25 cellular contexts compared by ENCODE assay signal in the genomic region with DNA sequence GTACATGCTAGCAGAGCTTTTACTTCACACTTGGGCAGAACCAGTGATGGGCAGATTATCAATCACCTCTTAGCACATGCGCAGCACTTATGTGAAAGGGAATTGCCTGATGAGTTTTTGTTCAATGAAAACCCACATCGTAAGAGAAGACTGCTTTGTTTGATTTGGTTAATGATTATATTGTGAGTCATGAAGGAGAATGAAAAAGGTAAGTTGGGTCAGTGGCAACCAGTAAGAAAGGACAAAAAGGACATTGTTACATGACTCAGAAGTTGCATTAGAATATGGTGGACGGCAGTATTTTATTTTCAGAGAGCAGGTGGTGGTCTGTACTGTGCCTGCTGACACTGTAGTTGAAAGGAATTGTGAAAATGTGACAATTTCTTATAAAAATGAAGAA.
A peak's percentile ranks its signal among the peaks of the same experiment; 100 is the strongest.
DNase-seq lines count a peak whose midpoint lies in the region; ATAC-seq and TF ChIP-seq lines count a peak whose summit lies in the region.
"Had no signal": no experiment of that assay in that cellular context is flagged by ENCODE, and none has a peak within 500 bp of the region (broad histone marks: within the 10 kb centered on the region; RNA-seq: fewer than 3 reads in every experiment).

No MANE protein-coding gene starts in this region.

- no peaks in the 10 kb centered on the region for H3K79me2 ChIP-seq in PC-3 (ENCODE audit: low read length)

- ATAC-seq in PC-3 (peak; percentile 66; the same call in 1 of the 2 replicates), mucosa of descending colon (peak; percentile 91), GM21786 (IDR thresholded peaks at IDR 0.05; ENCODE audit: unreplicated experiment) (no peak), HG03108 (IDR thresholded peaks at IDR 0.05; ENCODE audit: unreplicated experiment) (no peak), psoas muscle (no peak)
- ATAC-seq in stimulated activated effector memory CD8-positive, alpha-beta T cell treated with anti-CD3 and anti-CD28 coated beads, Interleukin-12 subunit alpha, Interleukin-12 subunit beta, amount 100 ng/mL, for 72 hours = no peak
- ATAC-seq: heart right ventricle had no signal

- H3K36me3 ChIP-seq in PC-3 (ENCODE audit: low read depth, low read length) = no peaks in the 10 kb centered on the region
- H3K36me3 ChIP-seq in mucosa of descending colon (ENCODE audit: low read depth) = no peaks in the 10 kb centered on the region
- no peaks in the 10 kb centered on the region for H3K36me3 ChIP-seq in psoas muscle (ENCODE audit: insufficient read depth in 1 of 2, low read depth in 1 of 2)
- H3K36me3 ChIP-seq: heart right ventricle, suprapubic skin had no signal

- 89 to 95% (median 92%) methylated on average over 3 of the region's 3 CpGs for WGBS in psoas muscle, 3 donors

- H3F3A ChIP-seq in PC-3 (ENCODE audit: low read length, unreplicated experiment) = no peaks in the 10 kb centered on the region

- no peak overlapping the region for H3K27ac Mint-ChIP-seq in stimulated activated effector memory CD8-positive, alpha-beta T cell treated with anti-CD3 and anti-CD28 coated beads, Interleukin-12 subunit alpha, Interleukin-12 subunit beta, amount 100 ng/mL, for 72 hours
- H3K27ac Mint-ChIP-seq: HFFc6 had no signal

- H3K9ac ChIP-seq in PC-3 (ENCODE audit: low read length) = no peak overlapping the region

- H3K9me3 Mint-ChIP-seq in stimulated activated effector memory CD8-positive, alpha-beta T cell treated with anti-CD3 and anti-CD28 coated beads, Interleukin-12 subunit alpha, Interleukin-12 subunit beta, amount 100 ng/mL, for 72 hours = peaks cover 3% of the 10 kb centered on the region
- H3K9me3 Mint-ChIP-seq: HFFc6 had no signal

- intact Hi-C loops in PC-3 (cut with micrococcal nuclease) = no loop called here
- intact Hi-C loops in mucosa of descending colon (cut with DNase I, micrococcal nuclease) = no loop called here
- intact Hi-C loops in psoas muscle (cut with DNase I) = no loop called here

- CTCF ChIA-PET in PC-3 (lab: Charles Lee) = no interaction called here

- POLR2A ChIA-PET in PC-3 (lab: Charles Lee; ENCODE audit: unreplicated experiment) = no interaction called here

- peak overlapping the region; percentile 68 for H3K27ac ChIP-seq in PC-3 (ENCODE audit: low read length)
- H3K27ac ChIP-seq in psoas muscle = no peak overlapping the region
- H3K27ac ChIP-seq: heart right ventricle, suprapubic skin, VCaP had no signal

- no TSS peak for BruUV-seq in PC-3 (replicated peaks; lab: Mats Ljungman, UMichigan)

- in situ Hi-C loops in Caki2 (cut with HindIII; ENCODE audit: low pct_unique_long_range_greater_than_20kb, low sequenced_read_pairs) = no loop called here

- peak overlapping the region; percentile 53 for H3K4me2 ChIP-seq in PC-3 (ENCODE audit: low read length)
- H3K4me2 ChIP-seq: smooth muscle cell had no signal

- DNase-seq in Caki2 (ENCODE audit: low read depth) (peak; percentile 81), PC-3 (peak; percentile 69), epithelial cell of proximal tubule (ENCODE audit: low read depth) (peak; percentile 85), mucosa of descending colon (no peak), psoas muscle (no peak)
- no peak for DNase-seq in stimulated activated effector memory CD8-positive, alpha-beta T cell treated with anti-CD3 and anti-CD28 coated beads, Interleukin-12 subunit alpha, Interleukin-12 subunit beta, amount 100 ng/mL, for 72 hours (ENCODE audit: low spot score in 2 of 2)
- DNase-seq: activated CD4-positive, alpha-beta T cell treated with anti-CD3 and anti-CD28 coated beads, Interleukin-2, amount 50 U/mL, for 48 hours; CD8-positive, alpha-beta memory T cell; central memory CD4-positive, alpha-beta T cell; effector CD4-positive, alpha-beta T cell; heart right ventricle; HFFc6; islet precursor cell; NCI-H1092 treated with DMSO at 0.1 percent for 48 hours; NCI-H2107; NCI-H82; RPMI8226; stimulated activated CD4-positive, alpha-beta T cell treated with anti-CD3 and anti-CD28 coated beads, Interleukin-4, amount 100 ng/mL, for 4 hours; stimulated activated CD8-positive, alpha-beta memory T cell treated with anti-CD3 and anti-CD28 coated beads, Interleukin-4, amount 100 ng/mL, for 48 hours; T-helper 1 cell had no signal

- no peaks in the 10 kb centered on the region for H3K9me3 ChIP-seq in PC-3 (ENCODE audit: low read length)
- H3K9me3 ChIP-seq in mucosa of descending colon = no peaks in the 10 kb centered on the region
- H3K9me3 ChIP-seq in psoas muscle = no peaks in the 10 kb centered on the region
- H3K9me3 ChIP-seq: suprapubic skin had no signal

- no peaks in the 10 kb centered on the region for H3K4me1 Mint-ChIP-seq in stimulated activated effector memory CD8-positive, alpha-beta T cell treated with anti-CD3 and anti-CD28 coated beads, Interleukin-12 subunit alpha, Interleukin-12 subunit beta, amount 100 ng/mL, for 72 hours
- H3K4me1 Mint-ChIP-seq: CD8-positive, alpha-beta memory T cell had no signal

- H3K4me3 Mint-ChIP-seq in stimulated activated effector memory CD8-positive, alpha-beta T cell treated with anti-CD3 and anti-CD28 coated beads, Interleukin-12 subunit alpha, Interleukin-12 subunit beta, amount 100 ng/mL, for 72 hours = no peak overlapping the region
- H3K4me3 Mint-ChIP-seq: CD8-positive, alpha-beta memory T cell; HFFc6 had no signal

- no peaks in the 10 kb centered on the region for H4K20me1 ChIP-seq in PC-3 (ENCODE audit: low read length)

- TF ChIP-seq CTCF in PC-3 (conservative IDR thresholded peaks at IDR 0.05; ENCODE audit: low read depth, low read length) (no peak), epithelial cell of proximal tubule (conservative IDR thresholded peaks at IDR 0.05; ENCODE audit: low read depth, low read length) (no peak), mucosa of descending colon (IDR thresholded peaks at IDR 0.05) (no peak), psoas muscle (IDR thresholded peaks at IDR 0.05) (no peak)

- no peak overlapping the region for H3K4me3 ChIP-seq in PC-3 (ENCODE audit: low read length)
- no peak overlapping the region for H3K4me3 ChIP-seq in epithelial cell of proximal tubule (ENCODE audit: low read depth, low read length)
- no peak overlapping the region for H3K4me3 ChIP-seq in mucosa of descending colon
- no peak overlapping the region for H3K4me3 ChIP-seq in psoas muscle
- H3K4me3 ChIP-seq: heart right ventricle, smooth muscle cell, suprapubic skin had no signal

- H3K9me2 ChIP-seq in PC-3 (replicated peaks; ENCODE audit: low read length) = no peaks in the 10 kb centered on the region

- H3K36me3 Mint-ChIP-seq in stimulated activated effector memory CD8-positive, alpha-beta T cell treated with anti-CD3 and anti-CD28 coated beads, Interleukin-12 subunit alpha, Interleukin-12 subunit beta, amount 100 ng/mL, for 72 hours = no peaks in the 10 kb centered on the region

- no peak overlapping the region for H2AFZ ChIP-seq in PC-3 (ENCODE audit: low read length)

- peaks cover 19% of the 10 kb centered on the region for H3K4me1 ChIP-seq in PC-3 (ENCODE audit: insufficient read depth, low read length)
- H3K4me1 ChIP-seq in mucosa of descending colon (ENCODE audit: low read depth) = no peaks in the 10 kb centered on the region
- H3K4me1 ChIP-seq in psoas muscle = peaks cover 11% of the 10 kb centered on the region

- H3K27me3 ChIP-seq in PC-3 (ENCODE audit: low read length) (no peaks in the 10 kb centered on the region), psoas muscle (ENCODE audit: insufficient read depth in 3 of 3, low read length in 2 of 3) (no peaks in the 10 kb centered on the region)
- H3K27me3 ChIP-seq: heart right ventricle, suprapubic skin had no signal

Comparison
In these comparisons a context has a peak if more than half of its experiments do, and no peak if none do; other contexts are left out.
1. DNase-seq: peak in Caki2 (single experiment), PC-3 (single experiment) and epithelial cell of proximal tubule (single experiment); none in mucosa of descending colon (0 of 3), psoas muscle (0 of 2) and stimulated activated effector memory CD8-positive, alpha-beta T cell treated with anti-CD3 and anti-CD28 coated beads, Interleukin-12 subunit alpha, Interleukin-12 subunit beta, amount 100 ng/mL, for 72 hours (0 of 2).
2. ATAC-seq: peak in PC-3 (single experiment) and mucosa of descending colon (single experiment); none in GM21786 (single experiment), HG03108 (single experiment), psoas muscle (0 of 4) and stimulated activated effector memory CD8-positive, alpha-beta T cell treated with anti-CD3 and anti-CD28 coated beads, Interleukin-12 subunit alpha, Interleukin-12 subunit beta, amount 100 ng/mL, for 72 hours (single experiment).